In genomic region chr3:44477312-44478030, GRCh38 we compare ENCODE assay signal across 8 cellular contexts. TPM values are rescaled to one million over a fixed set of nuclear protein-coding genes. Genes with fewer than 3 reads are reported as not detected.
DNase-seq lines count a peak whose midpoint lies in the region; ATAC-seq, FAIRE-seq and TF ChIP-seq lines count a peak whose summit lies in the region.

TSS of gene ZNF445 (minus strand) at chr3:44477670. CDS start at chr3:44455549, 22,121 bp downstream.

- peak; percentile 68 for ATAC-seq in GM21825 (IDR thresholded peaks at IDR 0.05; ENCODE audit: unreplicated experiment)

- H3K9me3 ChIP-seq in DOHH2 (ENCODE audit: control insufficient read depth, insufficient read depth, low read length) (no peaks in the 10 kb centered on the region), SJSA1 (replicated peaks) (no peaks in the 10 kb centered on the region), neutrophil (no peaks in the 10 kb centered on the region), subcutaneous abdominal adipose tissue (ENCODE audit: control insufficient read depth in 5 of 5, low read length in 5 of 5) (no peaks in the 10 kb centered on the region)

- no peaks in the 10 kb centered on the region for H3F3A ChIP-seq in DOHH2 (ENCODE audit: control insufficient read depth, insufficient read depth)

- H3K4me3 ChIP-seq in DOHH2 (ENCODE audit: low read length) (peak within 1 kb of the TSS; percentile 80), SJSA1 (peak within 1 kb of the TSS; percentile 59), neutrophil (ENCODE audit: low read depth in 1 of 2, low read length in 1 of 2) (peak within 1 kb of the TSS; percentile 67 to 74), subcutaneous abdominal adipose tissue (ENCODE audit: low read depth in 1 of 5, low read length in 5 of 5) (peak within 1 kb of the TSS; percentile 75 to 89 (median 79))

- H3K4me1 ChIP-seq in DOHH2 (ENCODE audit: control insufficient read depth, low read length) (peaks cover 20% of the 10 kb centered on the region), SJSA1 (replicated peaks) (peaks cover 10% of the 10 kb centered on the region), neutrophil (ENCODE audit: control insufficient read depth in 1 of 2, insufficient read depth in 1 of 2, low read depth in 1 of 2, low read length in 1 of 2) (peaks cover 18 to 21% of the 10 kb centered on the region in 2 experiments), subcutaneous abdominal adipose tissue (ENCODE audit: control insufficient read depth in 5 of 5, insufficient read depth in 5 of 5, low read length in 5 of 5) (peaks cover 0 to 21% (median 17%) of the 10 kb centered on the region in 5 donors)

- H3K4me2 ChIP-seq in DOHH2 (ENCODE audit: low read length), result peak within 1 kb of the TSS; percentile 77

- no peak for FAIRE-seq in frontal cortex (lab: Jason Lieb, UNC)

- DNase-seq in LHCN-M2 (ENCODE audit: low read depth), result peak; percentile 72
- peak; percentile 64 to 73 for DNase-seq in SJSA1 (ENCODE audit: low read depth in 1 of 2, low spot score in 2 of 2)
- DNase-seq in activated gamma-delta T cell treated with anti-CD3 and anti-CD28 coated beads, Interleukin-2, amount 50 U/mL, for 16 hours (ENCODE audit: low read depth), result peak; percentile 60
- peak; percentile 80 to 81 for DNase-seq in frontal cortex (ENCODE audit: low spot score in 2 of 2)

- H3K36me3 ChIP-seq in DOHH2 (ENCODE audit: control insufficient read depth, low read length) (no peaks in the 10 kb centered on the region), SJSA1 (no peaks in the 10 kb centered on the region), neutrophil (no peaks in the 10 kb centered on the region), subcutaneous abdominal adipose tissue (ENCODE audit: control insufficient read depth in 5 of 5, insufficient read depth in 5 of 5, low read length in 5 of 5) (no peaks in the 10 kb centered on the region)

- peaks cover 47% of the 10 kb centered on the region for H3K79me2 ChIP-seq in DOHH2 (ENCODE audit: control insufficient read depth, low read length)

- H3K9ac ChIP-seq in subcutaneous abdominal adipose tissue (ENCODE audit: low read length in 5 of 5), result peak within 1 kb of the TSS; percentile 64 to 88 (median 82)

- no peaks in the 10 kb centered on the region for H3K9me2 ChIP-seq in DOHH2 (replicated peaks; ENCODE audit: control insufficient read depth, low read length)

- H3K27me3 ChIP-seq in DOHH2 (ENCODE audit: control insufficient read depth, low read length) (no peaks in the 10 kb centered on the region), SJSA1 (replicated peaks) (no peaks in the 10 kb centered on the region), neutrophil (no peaks in the 10 kb centered on the region), subcutaneous abdominal adipose tissue (ENCODE audit: control insufficient read depth in 5 of 5, insufficient read depth in 4 of 5, low read length in 5 of 5) (no peaks in the 10 kb centered on the region)

- no peaks in the 10 kb centered on the region for H4K20me1 ChIP-seq in DOHH2 (ENCODE audit: control insufficient read depth, insufficient read depth, low read depth, low read length)

- no peak for TF ChIP-seq CTCF in DOHH2 (IDR thresholded peaks at IDR 0.05; ENCODE audit: low read depth, low read length, poor library complexity, severe bottlenecking)
- TF ChIP-seq CTCF in neutrophil (IDR thresholded peaks at IDR 0.05), result peak; percentile 31

- H3K27ac ChIP-seq in DOHH2 (ENCODE audit: low read depth, low read length), result no peak within 1 kb of the TSS
- peak within 1 kb of the TSS; percentile 43 for H3K27ac ChIP-seq in SJSA1
- peak within 1 kb of the TSS; percentile 69 for H3K27ac ChIP-seq in neutrophil
- peak within 1 kb of the TSS; percentile 63 for H3K27ac ChIP-seq in subcutaneous abdominal adipose tissue (ENCODE audit: low read depth, low read length)

RNA-seq across cellular contexts. Expression of gene ZNF445, which starts in this region (rescaled TPM):
- 4.9 and 6.3 TPM in 2 replicates for total RNA-seq in LHCN-M2 (2014; rRNA removed)
- 3.6 TPM for polyA plus RNA-seq in LHCN-M2 (2012)
- 3.7 and 5.8 TPM in 2 replicates for total RNA-seq in SJSA1 (2014; rRNA removed; shearing (Covaris generic))
- total RNA-seq in frontal cortex, result 29.3 TPM
